ENCODE assay signal across 11 cellular contexts in genomic region chr3:43455233-43455632, GRCh38.
DNase-seq lines count a peak whose midpoint lies in the region; ATAC-seq and TF ChIP-seq lines count a peak whose summit lies in the region.
"Had no signal": no experiment of that assay in that cellular context is flagged by ENCODE, and none has a peak within 500 bp of the region (broad histone marks: within the 10 kb centered on the region; RNA-seq: fewer than 3 reads in every experiment).

No MANE protein-coding gene starts in this region.

- H3K4me3 Mint-ChIP-seq in Calu3 (ENCODE audit: low read depth, unreplicated experiment), result no peak overlapping the region
- H3K4me3 Mint-ChIP-seq: activated naive CD4-positive, alpha-beta T cell treated with anti-CD3 and anti-CD28 coated beads, Interleukin-2, amount 50 U/mL, for 24 hours had no signal

- no TSS peak for BruUV-seq in Calu3 (replicated peaks; lab: Mats Ljungman, UMichigan)
- BruUV-seq in PC-3 (replicated peaks; lab: Mats Ljungman, UMichigan), result no TSS peak

- H3K36me3 ChIP-seq in PC-3 (ENCODE audit: low read depth, low read length), result no peaks in the 10 kb centered on the region

- no peak for TF ChIP-seq POLR2A in erythroblast (IDR thresholded peaks at IDR 0.05; ENCODE audit: low read length)

- POLR2A ChIA-PET in PC-3 (lab: Charles Lee; ENCODE audit: unreplicated experiment), result no interaction called here

- H3K27me3 ChIP-seq in PC-3 (ENCODE audit: low read length), result no peaks in the 10 kb centered on the region

- no peak overlapping the region for H3K9ac ChIP-seq in PC-3 (ENCODE audit: low read length)

- peaks cover 11% of the 10 kb centered on the region for H3K4me1 ChIP-seq in PC-3 (ENCODE audit: insufficient read depth, low read length)

- intact Hi-C loops in Calu3 (cut with micrococcal nuclease; ENCODE audit: unreplicated experiment) (no loop called here), PC-3 (cut with micrococcal nuclease) (no loop called here)

- H3K36me3 Mint-ChIP-seq in Calu3 (ENCODE audit: insufficient read depth, unreplicated experiment), result no peaks in the 10 kb centered on the region

- no peak overlapping the region for H3K27ac Mint-ChIP-seq in Calu3 (ENCODE audit: unreplicated experiment)
- H3K27ac Mint-ChIP-seq: activated naive CD4-positive, alpha-beta T cell treated with anti-CD3 and anti-CD28 coated beads, Interleukin-2, amount 50 U/mL, for 24 hours had no signal

- H3K27ac ChIP-seq in PC-3 (ENCODE audit: low read length), result peak overlapping the region; percentile 35

- no peak overlapping the region for H2AFZ ChIP-seq in PC-3 (ENCODE audit: low read length)

- H3K27me3 Mint-ChIP-seq in Calu3 (ENCODE audit: unreplicated experiment), result no peaks in the 10 kb centered on the region
- H3K27me3 Mint-ChIP-seq: activated naive CD4-positive, alpha-beta T cell treated with anti-CD3 and anti-CD28 coated beads, Interleukin-2, amount 50 U/mL, for 24 hours had no signal

- no peaks in the 10 kb centered on the region for H3K9me3 ChIP-seq in PC-3 (ENCODE audit: low read length)

- TF ChIP-seq CTCF in Calu3 (IDR thresholded peaks at IDR 0.05; ENCODE audit: unreplicated experiment) (no peak), PC-3 (conservative IDR thresholded peaks at IDR 0.05; ENCODE audit: low read depth, low read length) (no peak)

- peak; percentile 2 for DNase-seq in Calu3
- peak; percentile 75 for DNase-seq in PC-3
- DNase-seq in erythroblast (lab: John Stamatoyannopoulos, UW), result peak; percentile 12 to 43
- DNase-seq in myocyte (ENCODE audit: low read depth), result peak; percentile 23
- no peak for DNase-seq in pons (ENCODE audit: low spot score)
- DNase-seq in activated gamma-delta T cell (lab: John Stamatoyannopoulos, UW), result no peak
- no peak for DNase-seq in ureter (ENCODE audit: low spot score)
- DNase-seq: Kasumi-1, NCI-H446 treated with DMSO at 0.1 percent for 48 hours had no signal

- no peaks in the 10 kb centered on the region for H3F3A ChIP-seq in PC-3 (ENCODE audit: low read length, unreplicated experiment)

- ATAC-seq in PC-3 (peak; percentile 91), GM19397 (IDR thresholded peaks at IDR 0.05; ENCODE audit: unreplicated experiment) (no peak)

- peak overlapping the region; percentile 17; the same call in 1 of the 2 replicates for H3K4me2 ChIP-seq in PC-3 (ENCODE audit: low read length)

- CTCF ChIA-PET in Calu3 (lab: Charles Lee) (no interaction called here), PC-3 (lab: Charles Lee) (no interaction called here)

- H3K4me1 Mint-ChIP-seq in Calu3 (ENCODE audit: low read depth, unreplicated experiment), result no peaks in the 10 kb centered on the region

- H3K9me3 Mint-ChIP-seq in Calu3 (ENCODE audit: low read depth, unreplicated experiment), result no peaks in the 10 kb centered on the region
- H3K9me3 Mint-ChIP-seq: activated naive CD4-positive, alpha-beta T cell treated with anti-CD3 and anti-CD28 coated beads, Interleukin-2, amount 50 U/mL, for 24 hours had no signal

- H4K20me1 ChIP-seq in PC-3 (ENCODE audit: low read length), result no peaks in the 10 kb centered on the region

- no peaks in the 10 kb centered on the region for H3K79me2 ChIP-seq in PC-3 (ENCODE audit: low read length)

- no peak overlapping the region for H3K4me3 ChIP-seq in PC-3 (ENCODE audit: low read length)

- H3K9me2 ChIP-seq in PC-3 (replicated peaks; ENCODE audit: low read length), result 0 out of 2 replicates have a peak, but pooled peaks cover 3% of the 10 kb centered on the region

Comparison
In these comparisons a context has a peak if more than half of its experiments do, and no peak if none do; other contexts are left out.
1. DNase-seq: peak in Calu3 (single experiment), PC-3 (single experiment), erythroblast (2 of 2) and myocyte (single experiment); none in pons (single experiment), activated gamma-delta T cell (single experiment) and ureter (single experiment).